ENCODE assay signal across 1 cellular context in the genomic region with DNA sequence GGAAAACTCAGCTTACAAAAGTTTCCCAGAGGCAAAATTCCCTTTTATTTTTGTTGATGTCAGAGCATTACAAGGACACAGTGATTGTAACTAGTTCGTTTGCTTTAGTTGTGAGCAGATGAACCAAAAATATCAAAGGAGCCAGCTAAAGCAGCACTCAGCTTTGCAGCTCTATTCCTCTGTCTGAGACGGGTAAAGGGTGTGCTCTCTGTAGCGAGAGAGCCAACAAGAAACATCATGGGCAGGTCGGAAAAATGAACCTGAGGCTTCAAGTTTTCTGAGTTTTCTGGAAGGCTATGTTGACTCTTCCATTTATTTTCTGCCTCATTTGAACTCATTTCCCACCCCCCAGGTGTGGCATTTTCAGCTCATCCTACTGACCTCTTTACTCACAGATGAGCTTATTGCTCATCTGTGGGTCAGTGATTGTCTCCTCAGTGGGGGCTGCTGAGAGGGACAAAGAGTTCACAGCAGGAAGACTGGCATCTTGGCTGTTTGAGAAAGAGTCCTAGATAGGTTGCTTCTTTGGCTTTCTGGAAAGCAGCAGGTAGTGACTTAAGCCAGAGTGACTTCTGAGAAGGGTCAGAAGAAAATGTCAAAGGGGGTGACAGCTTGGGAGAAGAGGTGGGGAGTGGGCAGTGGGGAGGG.
A peak's percentile ranks its signal among the peaks of the same experiment; 100 is the strongest.
TF ChIP-seq lines count a peak whose summit lies in the region.

No MANE protein-coding gene starts in this region.

TF ChIP-seq in GM23338, 12 proteins besides CTCF, POLR2A, EP300 and RAD21 (continued from another document):
- TF ChIP-seq, protein P1, sequence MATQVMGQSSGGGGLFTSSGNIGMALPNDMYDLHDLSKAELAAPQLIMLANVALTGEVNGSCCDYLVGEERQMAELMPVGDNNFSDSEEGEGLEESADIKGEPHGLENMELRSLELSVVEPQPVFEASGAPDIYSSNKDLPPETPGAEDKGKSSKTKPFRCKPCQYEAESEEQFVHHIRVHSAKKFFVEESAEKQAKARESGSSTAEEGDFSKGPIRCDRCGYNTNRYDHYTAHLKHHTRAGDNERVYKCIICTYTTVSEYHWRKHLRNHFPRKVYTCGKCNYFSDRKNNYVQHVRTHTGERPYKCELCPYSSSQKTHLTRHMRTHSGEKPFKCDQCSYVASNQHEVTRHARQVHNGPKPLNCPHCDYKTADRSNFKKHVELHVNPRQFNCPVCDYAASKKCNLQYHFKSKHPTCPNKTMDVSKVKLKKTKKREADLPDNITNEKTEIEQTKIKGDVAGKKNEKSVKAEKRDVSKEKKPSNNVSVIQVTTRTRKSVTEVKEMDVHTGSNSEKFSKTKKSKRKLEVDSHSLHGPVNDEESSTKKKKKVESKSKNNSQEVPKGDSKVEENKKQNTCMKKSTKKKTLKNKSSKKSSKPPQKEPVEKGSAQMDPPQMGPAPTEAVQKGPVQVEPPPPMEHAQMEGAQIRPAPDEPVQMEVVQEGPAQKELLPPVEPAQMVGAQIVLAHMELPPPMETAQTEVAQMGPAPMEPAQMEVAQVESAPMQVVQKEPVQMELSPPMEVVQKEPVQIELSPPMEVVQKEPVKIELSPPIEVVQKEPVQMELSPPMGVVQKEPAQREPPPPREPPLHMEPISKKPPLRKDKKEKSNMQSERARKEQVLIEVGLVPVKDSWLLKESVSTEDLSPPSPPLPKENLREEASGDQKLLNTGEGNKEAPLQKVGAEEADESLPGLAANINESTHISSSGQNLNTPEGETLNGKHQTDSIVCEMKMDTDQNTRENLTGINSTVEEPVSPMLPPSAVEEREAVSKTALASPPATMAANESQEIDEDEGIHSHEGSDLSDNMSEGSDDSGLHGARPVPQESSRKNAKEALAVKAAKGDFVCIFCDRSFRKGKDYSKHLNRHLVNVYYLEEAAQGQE (IDR thresholded peaks at IDR 0.05; ENCODE audit: unreplicated experiment) = no peak
- TF ChIP-seq, protein P2, sequence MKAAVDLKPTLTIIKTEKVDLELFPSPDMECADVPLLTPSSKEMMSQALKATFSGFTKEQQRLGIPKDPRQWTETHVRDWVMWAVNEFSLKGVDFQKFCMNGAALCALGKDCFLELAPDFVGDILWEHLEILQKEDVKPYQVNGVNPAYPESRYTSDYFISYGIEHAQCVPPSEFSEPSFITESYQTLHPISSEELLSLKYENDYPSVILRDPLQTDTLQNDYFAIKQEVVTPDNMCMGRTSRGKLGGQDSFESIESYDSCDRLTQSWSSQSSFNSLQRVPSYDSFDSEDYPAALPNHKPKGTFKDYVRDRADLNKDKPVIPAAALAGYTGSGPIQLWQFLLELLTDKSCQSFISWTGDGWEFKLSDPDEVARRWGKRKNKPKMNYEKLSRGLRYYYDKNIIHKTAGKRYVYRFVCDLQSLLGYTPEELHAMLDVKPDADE (IDR thresholded peaks at IDR 0.05) = no peak
- TF ChIP-seq JUNB (IDR thresholded peaks at IDR 0.05; ENCODE audit: unreplicated experiment) = no peak
- TF ChIP-seq EZH2phosphoT487 (IDR thresholded peaks at IDR 0.05; ENCODE audit: unreplicated experiment) = no peak
- no peak for TF ChIP-seq POLR2AphosphoS5 (IDR thresholded peaks at IDR 0.05; ENCODE audit: low read depth)
- no peak for TF ChIP-seq EZH2 (IDR thresholded peaks at IDR 0.05; ENCODE audit: low read depth, unreplicated experiment)
- TF ChIP-seq CREB1 (CRISPR knock-in tag; IDR thresholded peaks at IDR 0.05; ENCODE audit: low read depth) = peak; percentile 56
- TF ChIP-seq, protein P3, sequence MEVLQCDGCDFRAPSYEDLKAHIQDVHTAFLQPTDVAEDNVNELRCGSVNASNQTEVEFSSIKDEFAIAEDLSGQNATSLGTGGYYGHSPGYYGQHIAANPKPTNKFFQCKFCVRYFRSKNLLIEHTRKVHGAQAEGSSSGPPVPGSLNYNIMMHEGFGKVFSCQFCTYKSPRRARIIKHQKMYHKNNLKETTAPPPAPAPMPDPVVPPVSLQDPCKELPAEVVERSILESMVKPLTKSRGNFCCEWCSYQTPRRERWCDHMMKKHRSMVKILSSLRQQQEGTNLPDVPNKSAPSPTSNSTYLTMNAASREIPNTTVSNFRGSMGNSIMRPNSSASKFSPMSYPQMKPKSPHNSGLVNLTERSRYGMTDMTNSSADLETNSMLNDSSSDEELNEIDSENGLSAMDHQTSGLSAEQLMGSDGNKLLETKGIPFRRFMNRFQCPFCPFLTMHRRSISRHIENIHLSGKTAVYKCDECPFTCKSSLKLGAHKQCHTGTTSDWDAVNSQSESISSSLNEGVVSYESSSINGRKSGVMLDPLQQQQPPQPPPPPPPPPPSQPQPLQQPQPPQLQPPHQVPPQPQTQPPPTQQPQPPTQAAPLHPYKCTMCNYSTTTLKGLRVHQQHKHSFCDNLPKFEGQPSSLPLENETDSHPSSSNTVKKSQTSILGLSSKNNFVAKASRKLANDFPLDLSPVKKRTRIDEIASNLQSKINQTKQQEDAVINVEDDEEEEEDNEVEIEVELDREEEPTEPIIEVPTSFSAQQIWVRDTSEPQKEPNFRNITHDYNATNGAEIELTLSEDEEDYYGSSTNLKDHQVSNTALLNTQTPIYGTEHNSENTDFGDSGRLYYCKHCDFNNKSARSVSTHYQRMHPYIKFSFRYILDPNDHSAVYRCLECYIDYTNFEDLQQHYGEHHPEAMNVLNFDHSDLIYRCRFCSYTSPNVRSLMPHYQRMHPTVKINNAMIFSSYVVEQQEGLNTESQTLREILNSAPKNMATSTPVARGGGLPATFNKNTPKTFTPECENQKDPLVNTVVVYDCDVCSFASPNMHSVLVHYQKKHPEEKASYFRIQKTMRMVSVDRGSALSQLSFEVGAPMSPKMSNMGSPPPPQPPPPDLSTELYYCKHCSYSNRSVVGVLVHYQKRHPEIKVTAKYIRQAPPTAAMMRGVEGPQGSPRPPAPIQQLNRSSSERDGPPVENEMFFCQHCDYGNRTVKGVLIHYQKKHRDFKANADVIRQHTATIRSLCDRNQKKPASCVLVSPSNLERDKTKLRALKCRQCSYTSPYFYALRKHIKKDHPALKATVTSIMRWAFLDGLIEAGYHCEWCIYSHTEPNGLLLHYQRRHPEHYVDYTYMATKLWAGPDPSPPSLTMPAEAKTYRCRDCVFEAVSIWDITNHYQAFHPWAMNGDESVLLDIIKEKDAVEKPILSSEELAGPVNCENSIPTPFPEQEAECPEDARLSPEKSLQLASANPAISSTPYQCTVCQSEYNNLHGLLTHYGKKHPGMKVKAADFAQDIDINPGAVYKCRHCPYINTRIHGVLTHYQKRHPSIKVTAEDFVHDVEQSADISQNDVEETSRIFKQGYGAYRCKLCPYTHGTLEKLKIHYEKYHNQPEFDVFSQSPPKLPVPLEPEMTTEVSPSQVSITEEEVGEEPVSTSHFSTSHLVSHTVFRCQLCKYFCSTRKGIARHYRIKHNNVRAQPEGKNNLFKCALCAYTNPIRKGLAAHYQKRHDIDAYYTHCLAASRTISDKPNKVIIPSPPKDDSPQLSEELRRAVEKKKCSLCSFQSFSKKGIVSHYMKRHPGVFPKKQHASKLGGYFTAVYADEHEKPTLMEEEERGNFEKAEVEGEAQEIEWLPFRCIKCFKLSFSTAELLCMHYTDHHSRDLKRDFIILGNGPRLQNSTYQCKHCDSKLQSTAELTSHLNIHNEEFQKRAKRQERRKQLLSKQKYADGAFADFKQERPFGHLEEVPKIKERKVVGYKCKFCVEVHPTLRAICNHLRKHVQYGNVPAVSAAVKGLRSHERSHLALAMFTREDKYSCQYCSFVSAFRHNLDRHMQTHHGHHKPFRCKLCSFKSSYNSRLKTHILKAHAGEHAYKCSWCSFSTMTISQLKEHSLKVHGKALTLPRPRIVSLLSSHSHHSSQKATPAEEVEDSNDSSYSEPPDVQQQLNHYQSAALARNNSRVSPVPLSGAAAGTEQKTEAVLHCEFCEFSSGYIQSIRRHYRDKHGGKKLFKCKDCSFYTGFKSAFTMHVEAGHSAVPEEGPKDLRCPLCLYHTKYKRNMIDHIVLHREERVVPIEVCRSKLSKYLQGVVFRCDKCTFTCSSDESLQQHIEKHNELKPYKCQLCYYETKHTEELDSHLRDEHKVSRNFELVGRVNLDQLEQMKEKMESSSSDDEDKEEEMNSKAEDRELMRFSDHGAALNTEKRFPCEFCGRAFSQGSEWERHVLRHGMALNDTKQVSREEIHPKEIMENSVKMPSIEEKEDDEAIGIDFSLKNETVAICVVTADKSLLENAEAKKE (CRISPR knock-in tag; IDR thresholded peaks at IDR 0.05) = peak; percentile 99
- peak; percentile 97 for TF ChIP-seq ZNF114 (CRISPR knock-in tag; IDR thresholded peaks at IDR 0.05)
- TF ChIP-seq NANOG (IDR thresholded peaks at IDR 0.05; ENCODE audit: borderline replicate concordance) = peak; percentile 89
- TF ChIP-seq STAT1 (IDR thresholded peaks at IDR 0.05; ENCODE audit: unreplicated experiment) = no peak
